Comparison of ENCODE assay signal across 2 cellular contexts in the genomic region with DNA sequence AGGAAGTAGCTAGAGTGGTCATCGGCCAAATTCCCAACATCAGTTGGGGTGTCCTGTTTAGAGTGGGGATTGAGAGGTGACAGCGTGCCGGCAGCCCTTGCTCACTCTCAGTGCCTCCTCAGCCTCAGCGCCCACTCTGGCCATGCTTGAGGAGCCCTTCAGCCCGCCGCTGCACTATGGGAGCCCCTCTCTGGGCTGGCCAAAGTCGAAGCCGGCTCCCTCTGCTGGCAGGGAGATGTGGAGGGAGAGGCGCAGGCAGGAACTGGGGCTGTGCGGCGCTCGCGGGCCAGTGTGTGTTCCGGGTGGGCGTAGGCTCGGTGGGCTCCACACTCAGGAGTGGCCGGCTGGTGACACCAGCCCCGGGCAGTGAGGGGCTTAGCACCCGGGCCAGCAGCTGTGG.
TF ChIP-seq lines count a peak whose summit lies in the region.

No MANE protein-coding gene starts in this region.

TF ChIP-seq in K562, 482 proteins besides CTCF, POLR2A, EP300 and RAD21 (continued from another document):
- TF ChIP-seq CBX3 (IDR thresholded peaks at IDR 0.05; ENCODE audit: borderline replicate concordance in 1 of 2, low read length in 2 of 2) (0 out of 3 replicates have a peak, but pooled peaks of 1 of the 2 experiments have one; percentile 35), BMI1 (IDR thresholded peaks at IDR 0.05; ENCODE audit: low read length) (no peak), XRCC5 (IDR thresholded peaks at IDR 0.05; ENCODE audit: low read depth, low read length) (no peak), HLTF (IDR thresholded peaks at IDR 0.05) (peak; percentile 85), YY1 (IDR thresholded peaks at IDR 0.05; ENCODE audit: borderline replicate concordance in 1 of 3, control insufficient read depth in 1 of 3, extremely low read depth in 1 of 3, insufficient read depth in 3 of 3, insufficient read length in 1 of 3, insufficient replicate concordance in 2 of 3, low read depth in 1 of 3, low read length in 2 of 3) (no peak), TOE1 (IDR thresholded peaks at IDR 0.05; ENCODE audit: borderline replicate concordance) (no peak), TOE1 (CRISPR knock-in tag; IDR thresholded peaks at IDR 0.05; ENCODE audit: borderline replicate concordance, low read depth) (no peak), TRIM28 (IDR thresholded peaks at IDR 0.05) (peak; percentile 79)
- TF ChIP-seq, protein P1, sequence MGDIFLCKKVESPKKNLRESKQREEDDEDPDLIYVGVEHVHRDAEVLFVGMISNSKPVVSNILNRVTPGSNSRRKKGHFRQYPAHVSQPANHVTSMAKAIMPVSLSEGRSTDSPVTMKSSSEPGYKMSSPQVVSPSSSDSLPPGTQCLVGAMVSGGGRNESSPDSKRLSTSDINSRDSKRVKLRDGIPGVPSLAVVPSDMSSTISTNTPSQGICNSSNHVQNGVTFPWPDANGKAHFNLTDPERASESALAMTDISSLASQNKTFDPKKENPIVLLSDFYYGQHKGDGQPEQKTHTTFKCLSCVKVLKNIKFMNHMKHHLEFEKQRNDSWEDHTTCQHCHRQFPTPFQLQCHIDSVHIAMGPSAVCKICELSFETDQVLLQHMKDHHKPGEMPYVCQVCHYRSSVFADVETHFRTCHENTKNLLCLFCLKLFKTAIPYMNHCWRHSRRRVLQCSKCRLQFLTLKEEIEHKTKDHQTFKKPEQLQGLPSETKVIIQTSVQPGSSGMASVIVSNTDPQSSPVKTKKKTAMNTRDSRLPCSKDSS (IDR thresholded peaks at IDR 0.05; ENCODE audit: low read depth, partially characterized antibody) = peak; percentile 54
- TF ChIP-seq, protein P2, sequence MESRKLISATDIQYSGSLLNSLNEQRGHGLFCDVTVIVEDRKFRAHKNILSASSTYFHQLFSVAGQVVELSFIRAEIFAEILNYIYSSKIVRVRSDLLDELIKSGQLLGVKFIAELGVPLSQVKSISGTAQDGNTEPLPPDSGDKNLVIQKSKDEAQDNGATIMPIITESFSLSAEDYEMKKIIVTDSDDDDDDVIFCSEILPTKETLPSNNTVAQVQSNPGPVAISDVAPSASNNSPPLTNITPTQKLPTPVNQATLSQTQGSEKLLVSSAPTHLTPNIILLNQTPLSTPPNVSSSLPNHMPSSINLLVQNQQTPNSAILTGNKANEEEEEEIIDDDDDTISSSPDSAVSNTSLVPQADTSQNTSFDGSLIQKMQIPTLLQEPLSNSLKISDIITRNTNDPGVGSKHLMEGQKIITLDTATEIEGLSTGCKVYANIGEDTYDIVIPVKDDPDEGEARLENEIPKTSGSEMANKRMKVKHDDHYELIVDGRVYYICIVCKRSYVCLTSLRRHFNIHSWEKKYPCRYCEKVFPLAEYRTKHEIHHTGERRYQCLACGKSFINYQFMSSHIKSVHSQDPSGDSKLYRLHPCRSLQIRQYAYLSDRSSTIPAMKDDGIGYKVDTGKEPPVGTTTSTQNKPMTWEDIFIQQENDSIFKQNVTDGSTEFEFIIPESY (CRISPR knock-in tag; IDR thresholded peaks at IDR 0.05) = peak; percentile 93

TF ChIP-seq in HepG2, 621 proteins besides CTCF, POLR2A, EP300 and RAD21 (continued from another document):
- TF ChIP-seq, protein P3, sequence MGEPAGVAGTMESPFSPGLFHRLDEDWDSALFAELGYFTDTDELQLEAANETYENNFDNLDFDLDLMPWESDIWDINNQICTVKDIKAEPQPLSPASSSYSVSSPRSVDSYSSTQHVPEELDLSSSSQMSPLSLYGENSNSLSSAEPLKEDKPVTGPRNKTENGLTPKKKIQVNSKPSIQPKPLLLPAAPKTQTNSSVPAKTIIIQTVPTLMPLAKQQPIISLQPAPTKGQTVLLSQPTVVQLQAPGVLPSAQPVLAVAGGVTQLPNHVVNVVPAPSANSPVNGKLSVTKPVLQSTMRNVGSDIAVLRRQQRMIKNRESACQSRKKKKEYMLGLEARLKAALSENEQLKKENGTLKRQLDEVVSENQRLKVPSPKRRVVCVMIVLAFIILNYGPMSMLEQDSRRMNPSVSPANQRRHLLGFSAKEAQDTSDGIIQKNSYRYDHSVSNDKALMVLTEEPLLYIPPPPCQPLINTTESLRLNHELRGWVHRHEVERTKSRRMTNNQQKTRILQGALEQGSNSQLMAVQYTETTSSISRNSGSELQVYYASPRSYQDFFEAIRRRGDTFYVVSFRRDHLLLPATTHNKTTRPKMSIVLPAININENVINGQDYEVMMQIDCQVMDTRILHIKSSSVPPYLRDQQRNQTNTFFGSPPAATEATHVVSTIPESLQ (CRISPR knock-in tag; conservative IDR thresholded peaks at IDR 0.05) = no peak
TF ChIP-seq in HepG2: peak in this region for 3.
